ENCODE assay signal across 22 cellular contexts in the genomic region with DNA sequence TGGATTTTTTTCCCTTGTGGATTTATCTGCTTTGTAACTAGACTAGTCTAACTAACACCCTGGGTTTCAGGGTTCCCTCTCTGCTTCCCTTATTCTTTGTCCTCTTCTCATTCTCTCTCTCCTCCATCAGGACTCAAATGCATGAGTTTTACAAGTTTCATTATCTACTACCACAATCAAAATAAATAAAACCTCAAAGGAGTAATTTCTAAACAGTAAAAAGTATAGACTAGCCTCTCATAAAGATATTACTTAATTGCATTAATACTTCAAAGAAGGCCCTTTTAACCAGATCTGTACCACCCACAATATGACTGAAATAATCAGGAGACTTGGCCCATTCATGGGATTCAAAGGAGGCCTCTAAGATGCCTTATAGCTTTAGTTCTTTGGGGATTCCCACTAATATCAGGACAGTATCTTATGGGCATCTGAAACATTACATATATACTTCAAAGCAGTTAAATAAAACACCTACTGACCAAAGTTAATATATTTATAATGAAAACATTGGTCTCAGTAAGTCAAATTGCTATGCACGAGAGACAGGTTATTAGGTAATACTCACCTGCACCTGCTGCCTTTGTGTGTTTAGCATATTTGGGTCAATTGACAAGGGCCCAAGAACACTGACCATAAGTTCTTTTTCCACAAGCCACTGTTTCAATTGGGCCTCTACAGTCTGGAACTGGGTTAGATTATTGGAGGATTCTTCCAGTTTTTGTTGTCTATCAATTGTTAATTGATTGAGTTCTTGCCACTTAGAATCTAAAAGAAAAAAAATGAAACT.
A peak's percentile ranks its signal among the peaks of the same experiment; 100 is the strongest.
DNase-seq lines count a peak whose midpoint lies in the region; FAIRE-seq and TF ChIP-seq lines count a peak whose summit lies in the region.
"Had no signal": no experiment of that assay in that cellular context is flagged by ENCODE, and none has a peak within 500 bp of the region (broad histone marks: within the 10 kb centered on the region; RNA-seq: fewer than 3 reads in every experiment).

No MANE protein-coding gene starts in this region.

- peaks cover 19% of the 10 kb centered on the region for H3K36me3 Mint-ChIP-seq in nephron progenitor cell (ENCODE audit: low read depth)
- no peaks in the 10 kb centered on the region for H3K36me3 Mint-ChIP-seq in activated CD4-positive, alpha-beta memory T cell treated with anti-CD3 and anti-CD28 coated beads, Interleukin-2, amount 10 ng/mL, durations not matched to agents 7 days and 5 days (ENCODE audit: low read depth)

- H3K27me3 Mint-ChIP-seq in nephron progenitor cell (ENCODE audit: low read depth, poor library complexity): no peaks in the 10 kb centered on the region
- no peaks in the 10 kb centered on the region for H3K27me3 Mint-ChIP-seq in activated CD4-positive, alpha-beta memory T cell treated with anti-CD3 and anti-CD28 coated beads, Interleukin-2, amount 10 ng/mL, durations not matched to agents 7 days and 5 days
- H3K27me3 Mint-ChIP-seq: B cell had no signal

- FAIRE-seq in GM18507 (lab: Jason Lieb, UNC): peak; percentile 24
- FAIRE-seq in endometrium (lab: Jason Lieb, UNC): peak; percentile 35
- FAIRE-seq: A549, D721Med, GM19239, H1, HepG2, K562 had no signal

- H3K4me3 Mint-ChIP-seq in nephron progenitor cell: no peak overlapping the region
- no peak overlapping the region for H3K4me3 Mint-ChIP-seq in activated CD4-positive, alpha-beta memory T cell treated with anti-CD3 and anti-CD28 coated beads, Interleukin-2, amount 10 ng/mL, durations not matched to agents 7 days and 5 days
- H3K4me3 Mint-ChIP-seq: B cell, CD14-positive monocyte had no signal

- CTCF ChIA-PET in activated CD4-positive, alpha-beta memory T cell treated with anti-CD3 and anti-CD28 coated beads, Interleukin-2, amount 10 ng/mL, durations not matched to agents 7 days and 5 days (lab: Charles Lee): interaction anchor here (0.5 kb wide), 1 partner anchor 24 kb away, joined by 3 read pairs; no protein-coding TSS in a partner anchor

- H3K9me3 Mint-ChIP-seq in nephron progenitor cell: no peaks in the 10 kb centered on the region
- no peaks in the 10 kb centered on the region for H3K9me3 Mint-ChIP-seq in activated CD4-positive, alpha-beta memory T cell treated with anti-CD3 and anti-CD28 coated beads, Interleukin-2, amount 10 ng/mL, durations not matched to agents 7 days and 5 days
- H3K9me3 Mint-ChIP-seq: CD14-positive monocyte had no signal

- POLR2A ChIA-PET in activated CD4-positive, alpha-beta memory T cell treated with anti-CD3 and anti-CD28 coated beads, Interleukin-2, amount 10 ng/mL, durations not matched to agents 7 days and 5 days (lab: Charles Lee): no interaction called here

- peaks cover 17% of the 10 kb centered on the region for H3K4me1 Mint-ChIP-seq in nephron progenitor cell
- H3K4me1 Mint-ChIP-seq in activated CD4-positive, alpha-beta memory T cell treated with anti-CD3 and anti-CD28 coated beads, Interleukin-2, amount 10 ng/mL, durations not matched to agents 7 days and 5 days: no peaks in the 10 kb centered on the region
- H3K4me1 Mint-ChIP-seq: B cell had no signal

- no peak for TF ChIP-seq CTCF in nephron progenitor cell (IDR thresholded peaks at IDR 0.05)

- H3K27ac Mint-ChIP-seq in nephron progenitor cell: peak overlapping the region; percentile 0
- no peak overlapping the region for H3K27ac Mint-ChIP-seq in activated CD4-positive, alpha-beta memory T cell treated with anti-CD3 and anti-CD28 coated beads, Interleukin-2, amount 10 ng/mL, durations not matched to agents 7 days and 5 days
- H3K27ac Mint-ChIP-seq: B cell, CD14-positive monocyte had no signal

- no peak for DNase-seq in GM18507 (ENCODE audit: extremely low spot score, insufficient read length, low read depth)
- peak; percentile 22 for DNase-seq in M059J (ENCODE audit: low read depth)
- no peak for DNase-seq in nephron progenitor cell
- DNase-seq in DMS153 treated with DMSO at 0.1 percent for 48 hours (lab: John Stamatoyannopoulos, UW; ENCODE audit: unreplicated experiment): no peak
- no peak for DNase-seq in activated CD8-positive, alpha-beta memory T cell treated with anti-CD3 and anti-CD28 coated beads, Interleukin-2, amount 50 U/mL, for 4 hours
- DNase-seq in activated CD4-positive, alpha-beta memory T cell treated with anti-CD3 and anti-CD28 coated beads, Interleukin-2, amount 10 ng/mL, durations not matched to agents 7 days and 5 days: no peak
- DNase-seq: DMS79 treated with DMSO at 0.1 percent for 48 hours; MM.1S; NCI-H1417 treated with DMSO at 0.1 percent for 48 hours; NCI-H2029; NCI-H2227 treated with DMSO at 0.1 percent for 48 hours; NCI-H510A; NK-92 treated with Interleukin-12 subunit alpha and Interleukin-12 subunit beta, amount 100 ng/mL, for 24 hours had no signal
